In the genomic region with DNA sequence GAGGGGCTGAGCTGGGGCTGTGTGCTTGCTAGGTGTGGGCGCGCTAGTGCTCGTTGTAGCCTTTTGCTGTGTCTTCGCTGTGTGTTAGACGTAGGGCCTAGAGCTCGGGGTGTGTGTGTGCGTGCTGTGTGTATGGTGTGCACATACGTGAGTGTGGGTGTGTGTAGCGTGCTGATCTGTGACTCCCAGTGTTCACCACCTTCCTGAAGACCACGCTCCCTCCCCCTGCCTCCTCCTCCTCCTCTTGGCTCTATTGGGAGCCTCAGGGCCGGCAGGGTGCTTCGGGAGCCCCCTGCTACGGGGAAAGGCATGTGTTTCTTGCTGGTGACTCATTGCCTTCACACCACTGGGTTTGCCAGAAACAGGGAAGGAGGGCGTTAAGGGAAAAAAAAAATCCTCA, we compare ENCODE assay signal across 1 cellular context.
TF ChIP-seq lines count a peak whose summit lies in the region.

No MANE protein-coding gene starts in this region.

TF ChIP-seq in GM23338, 12 proteins besides CTCF, POLR2A, EP300 and RAD21 (continued from another document):
- no peak for TF ChIP-seq ZNF462 (CRISPR knock-in tag; IDR thresholded peaks at IDR 0.05)
